ENCODE assay signal across 8 cellular contexts in the genomic region with DNA sequence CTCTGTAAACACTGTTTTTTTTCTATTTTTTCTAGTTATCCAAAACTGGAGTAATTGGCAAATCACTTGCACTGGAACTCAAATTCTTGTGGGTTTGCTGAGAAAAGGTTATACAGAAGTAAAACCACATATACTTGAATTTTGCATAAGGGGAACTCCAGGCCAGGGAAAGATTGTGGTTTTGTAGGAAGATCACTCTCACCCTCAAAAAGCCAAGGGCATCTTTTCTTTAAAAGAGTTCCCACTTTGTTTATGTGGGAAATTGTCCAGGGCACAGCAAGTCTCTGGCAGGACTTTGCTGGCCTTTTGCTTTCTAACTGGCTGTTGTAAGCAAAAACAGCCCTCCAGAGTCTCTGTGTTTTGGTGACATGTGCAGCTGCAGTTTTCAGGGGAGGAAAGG.
DNase-seq lines count a peak whose midpoint lies in the region; ATAC-seq and TF ChIP-seq lines count a peak whose summit lies in the region.

No MANE protein-coding gene starts in this region.

- H3K9me3 Mint-ChIP-seq in T-cell, result no peaks in the 10 kb centered on the region

- POLR2A ChIA-PET in T-cell (lab: Charles Lee), result no interaction called here

- no peak for TF ChIP-seq CTCF in OCI-LY3 (IDR thresholded peaks at IDR 0.05; ENCODE audit: low read depth, low read length)
- no peak for TF ChIP-seq CTCF in foreskin fibroblast (IDR thresholded peaks at IDR 0.05; ENCODE audit: low read depth, low read length)

- H3K36me3 Mint-ChIP-seq in T-cell, result no peaks in the 10 kb centered on the region

- H3K27me3 ChIP-seq in OCI-LY3 (ENCODE audit: low read depth, low read length), result peaks cover 83% of the 10 kb centered on the region

- H3K4me3 ChIP-seq in OCI-LY3 (ENCODE audit: low read length) (no peak overlapping the region), foreskin fibroblast (ENCODE audit: low read depth in 1 of 2, low read length in 2 of 2) (no peak overlapping the region)

- no peaks in the 10 kb centered on the region; the same call in 1 of the 2 replicates for H3K9me3 ChIP-seq in OCI-LY3 (ENCODE audit: insufficient read depth, low read length)

- H3K9ac ChIP-seq in OCI-LY3 (ENCODE audit: low read length), result no peak overlapping the region

- H4K20me1 ChIP-seq in OCI-LY3 (ENCODE audit: insufficient read depth, low read length), result peaks cover 22% of the 10 kb centered on the region; the same call in 1 of the 2 replicates

- H3K4me1 ChIP-seq in OCI-LY3 (ENCODE audit: low read length), result peaks cover 40% of the 10 kb centered on the region

- no peaks in the 10 kb centered on the region for H3K36me3 ChIP-seq in OCI-LY3 (replicated peaks; ENCODE audit: low read depth, low read length)

- H3K4me1 Mint-ChIP-seq in T-cell, result peaks cover 0 to 2% (median 0%) of the 10 kb centered on the region in 3 donors

- H3K4me2 ChIP-seq in OCI-LY3 (ENCODE audit: low read length), result peak overlapping the region; percentile 49

- DNase-seq in foreskin fibroblast (peak; percentile 80 to 86), superior temporal gyrus (ENCODE audit: extremely low spot score) (peak; percentile 38), NCI-H524 treated with DMSO at 0.1 percent for 48 hours (lab: John Stamatoyannopoulos, UW) (no peak), NCI-H526 treated with DMSO at 0.1 percent for 48 hours (lab: John Stamatoyannopoulos, UW) (no peak), T-cell (no peak)

- H2AFZ ChIP-seq in OCI-LY3 (ENCODE audit: low read depth, low read length), result no peak overlapping the region

- peak; percentile 92 for ATAC-seq in GM18858 (IDR thresholded peaks at IDR 0.05; ENCODE audit: unreplicated experiment)
- ATAC-seq in HG02798 (IDR thresholded peaks at IDR 0.05; ENCODE audit: poor library complexity, unreplicated experiment), result peak; percentile 91
- no peak for ATAC-seq in T-cell (replicated peaks in 1 of 4)

- H3K4me3 Mint-ChIP-seq in T-cell, result no peak overlapping the region

- H3K27me3 Mint-ChIP-seq in T-cell, result no peaks in the 10 kb centered on the region

- H3K27ac Mint-ChIP-seq in T-cell, result no peak overlapping the region

- CTCF ChIA-PET in T-cell (lab: Charles Lee), result no interaction called here

- no peaks in the 10 kb centered on the region for H3K79me2 ChIP-seq in OCI-LY3 (ENCODE audit: low read length)

- no peak overlapping the region for H3K27ac ChIP-seq in OCI-LY3 (ENCODE audit: low read length)

Comparison
In these comparisons a context has a peak if more than half of its experiments do, and no peak if none do; other contexts are left out.
1. ATAC-seq: peak in GM18858 (single experiment) and HG02798 (single experiment); none in T-cell (0 of 4).
2. DNase-seq: peak in foreskin fibroblast (2 of 2) and superior temporal gyrus (single experiment); none in NCI-H524 treated with DMSO at 0.1 percent for 48 hours (single experiment), NCI-H526 treated with DMSO at 0.1 percent for 48 hours (single experiment) and T-cell (0 of 34).